In the genomic region with DNA sequence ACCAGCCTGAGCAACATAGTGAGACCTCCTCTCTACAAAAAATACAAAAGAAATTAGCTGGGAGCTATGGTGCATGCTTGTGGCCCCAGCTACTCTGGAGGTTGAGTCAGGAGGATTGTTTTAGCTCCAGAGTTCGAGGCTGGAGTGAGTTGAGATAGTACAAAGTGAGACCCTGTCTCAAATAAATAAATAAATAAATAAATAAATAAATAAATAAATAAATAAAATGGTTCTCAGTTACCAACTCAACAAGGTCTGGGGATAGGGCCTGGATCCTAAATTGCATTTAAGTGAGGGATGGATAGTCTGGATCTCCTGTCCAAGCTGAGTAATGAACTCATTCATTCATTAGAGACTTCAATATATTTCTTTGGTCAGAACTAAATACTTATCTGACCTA, we compare ENCODE assay signal across 35 cellular contexts.
"Had no signal": no experiment of that assay in that cellular context is flagged by ENCODE, and none has a peak within 500 bp of the region (broad histone marks: within the 10 kb centered on the region; RNA-seq: fewer than 3 reads in every experiment).

No MANE protein-coding gene starts in this region.

- H3K4me3 ChIP-seq: MG63 had no signal

- DNase-seq: Karpas-422, Kasumi-1, MG63, MM.1S, MV-4-11, NCI-H1048, NCI-H1092, NCI-H1092 treated with DMSO at 0.1 percent for 48 hours, NCI-H1105, NCI-H1105 treated with DMSO at 0.1 percent for 48 hours, NCI-H1417, NCI-H1417 treated with DMSO at 0.1 percent for 48 hours, NCI-H1436, NCI-H1436 treated with DMSO at 0.1 percent for 48 hours, NCI-H146, NCI-H1694, NCI-H1694 treated with DMSO at 0.1 percent for 48 hours, NCI-H187, NCI-H187 treated with DMSO at 0.1 percent for 48 hours, NCI-H1930, NCI-H2029, NCI-H2029 treated with DMSO at 0.1 percent for 48 hours, NCI-H2081, NCI-H2081 treated with DMSO at 0.1 percent for 48 hours, NCI-H2107, NCI-H2171, NCI-H2171 treated with DMSO at 0.1 percent for 48 hours, NCI-H2227 treated with DMSO at 0.1 percent for 48 hours, NCI-H226, NCI-H345, NCI-H446, NCI-H446 treated with DMSO at 0.1 percent for 48 hours, NCI-H510A, NCI-H510A treated with DMSO at 0.1 percent for 48 hours, NCI-H524 had no signal

- H3K9me3 ChIP-seq: MG63 had no signal

- H3K36me3 ChIP-seq: MG63 had no signal
